In genomic region chr3:195760345-195760983, GRCh38 we compare ENCODE assay signal across 15 cellular contexts. TPM values are rescaled to one million over a fixed set of nuclear protein-coding genes. Genes with fewer than 3 reads are reported as not detected.
DNase-seq lines count a peak whose midpoint lies in the region; ATAC-seq and TF ChIP-seq lines count a peak whose summit lies in the region.
"Had no signal": no experiment of that assay in that cellular context is flagged by ENCODE, and none has a peak within 500 bp of the region (broad histone marks: within the 10 kb centered on the region; RNA-seq: fewer than 3 reads in every experiment).

No MANE protein-coding gene starts in this region.

- ATAC-seq in left cardiac atrium (peak; percentile 27 to 69), GM18517 (IDR thresholded peaks at IDR 0.05; ENCODE audit: unreplicated experiment) (no peak)

- no TSS peak for BruUV-seq in A673 (replicated peaks; lab: Mats Ljungman, UMichigan)

- DNase-seq in Ammon's horn (ENCODE audit: low spot score) = peak; percentile 63
- peak; percentile 98 for DNase-seq in NCI-H2196 treated with DMSO at 0.1 percent for 48 hours (lab: John Stamatoyannopoulos, UW; ENCODE audit: unreplicated experiment)
- no peak for DNase-seq in left cardiac atrium
- DNase-seq in ovary = peak in 4 of 5 donors; percentile 56 to 77 (median 72)
- DNase-seq in AG20443 (ENCODE audit: low spot score) = no peak
- DNase-seq in A673 (ENCODE audit: low spot score) = no peak
- DNase-seq in stimulated activated CD4-positive, alpha-beta T cell treated with anti-CD3 and anti-CD28 coated beads, Interleukin-12 subunit alpha, Interleukin-12 subunit beta, amount 100 ng/mL, for 4 hours = no peak
- DNase-seq: activated naive CD4-positive, alpha-beta T cell treated with anti-CD3 and anti-CD28 coated beads for 36 hours; DMS153; Kasumi-1; NCI-H187 treated with DMSO at 0.1 percent for 48 hours; SJCRH30 had no signal

- POLR2A ChIA-PET in A673 (lab: Charles Lee; ENCODE audit: low non-redundant PET) = no interaction called here

- TF ChIP-seq EP300 in ovary (IDR thresholded peaks at IDR 0.05) = no peak

- H3K36me3 ChIP-seq in ovary (no peaks in the 10 kb centered on the region), A673 (ENCODE audit: insufficient read depth, low read length, poor library complexity, severe bottlenecking) (no peaks in the 10 kb centered on the region)
- H3K36me3 ChIP-seq: SJCRH30, thoracic aorta had no signal

- H3K9me3 ChIP-seq in ovary (no peaks in the 10 kb centered on the region), A673 (ENCODE audit: low read depth, low read length, poor library complexity, severe bottlenecking) (no peaks in the 10 kb centered on the region)
- H3K9me3 ChIP-seq: SJCRH30, thoracic aorta had no signal

- H3K4me1 ChIP-seq in ovary (ENCODE audit: insufficient read depth) (peaks cover 11% of the 10 kb centered on the region), A673 (ENCODE audit: insufficient read depth, low read length, poor library complexity, severe bottlenecking) (no peaks in the 10 kb centered on the region)

- H3K27me3 ChIP-seq in ovary (no peaks in the 10 kb centered on the region), A673 (replicated peaks; ENCODE audit: insufficient read depth, low read depth, low read length, poor library complexity) (peaks cover 65% of the 10 kb centered on the region)
- H3K27me3 ChIP-seq: SJCRH30 had no signal

- TF ChIP-seq CTCF in ovary (IDR thresholded peaks at IDR 0.05) (no peak), A673 (conservative IDR thresholded peaks at IDR 0.05; ENCODE audit: low read depth, low read length) (no peak)

- intact Hi-C loops in left cardiac atrium (cut with DNase I) = no loop called here
- intact Hi-C loops in ovary (cut with DNase I) = no loop called here
- intact Hi-C loops in A673 (cut with micrococcal nuclease; ENCODE audit: unreplicated experiment) = no loop called here

- no peak overlapping the region for H3K27ac ChIP-seq in ovary
- no peak overlapping the region for H3K27ac ChIP-seq in A673 (ENCODE audit: low read depth, low read length, poor library complexity, severe bottlenecking)
- H3K27ac ChIP-seq: SJCRH30, thoracic aorta had no signal

- 10 to 39% (median 36%) methylated on average over 22 of the region's 22 CpGs for WGBS in ovary, 3 donors

- H3K4me3 ChIP-seq in ovary = no peak overlapping the region
- H3K4me3 ChIP-seq in A673 (ENCODE audit: low read depth, low read length, poor library complexity, severe bottlenecking) = no peak overlapping the region
- H3K4me3 ChIP-seq: SJCRH30, thoracic aorta had no signal

- CTCF ChIA-PET in A673 (lab: Charles Lee) = no interaction called here

- no peak for TF ChIP-seq POLR2A in ovary (IDR thresholded peaks at IDR 0.05)

RNA-seq across cellular contexts. Expression of gene MUC20, which starts 39.7 kb away (rescaled TPM):
- total RNA-seq in left cardiac atrium (1 to 10 TPM; 1.8 to 4.7 TPM), ovary (10 to 100 TPM in 5 of 7 donors, 1 to 10 TPM in 2; 5.7 to 25.5 (median 11.3) TPM), A673 (2021) (1.1 and 1.3 TPM in 2 replicates)
- polyA plus RNA-seq in ovary = 1 to 10 TPM; 1.5 to 5.3 TPM
- total RNA-seq: SJCRH30 had no signal

RNA-seq across cellular contexts. Expression of gene MUC4, which starts 51.3 kb away (rescaled TPM):
- total RNA-seq in left cardiac atrium (not detected), ovary (under 1 TPM in 5 of 7 donors, not detected in 2; 0.23 to 0.99 (median 0.65) TPM), A673 (2021) (not detected in 2 replicates)
- under 1 TPM; 0.02 to 0.06 TPM for polyA plus RNA-seq in ovary
- total RNA-seq: chondrocyte, thoracic aorta had no signal

Comparison
In these comparisons a context has a peak if more than half of its experiments do, and no peak if none do; other contexts are left out.
1. DNase-seq: peak in Ammon's horn (single experiment), NCI-H2196 treated with DMSO at 0.1 percent for 48 hours (single experiment) and ovary (4 of 5); none in left cardiac atrium (single experiment), AG20443 (single experiment), A673 (single experiment) and stimulated activated CD4-positive, alpha-beta T cell treated with anti-CD3 and anti-CD28 coated beads, Interleukin-12 subunit alpha, Interleukin-12 subunit beta, amount 100 ng/mL, for 4 hours (single experiment).